Comparison of ENCODE assay signal across 11 cellular contexts in genomic region chr2:144513388-144514100, GRCh38. TPM values are rescaled to one million over a fixed set of nuclear protein-coding genes. Genes with fewer than 3 reads are reported as not detected.
DNase-seq lines count a peak whose midpoint lies in the region; ATAC-seq and TF ChIP-seq lines count a peak whose summit lies in the region.
"Had no signal": no experiment of that assay in that cellular context is flagged by ENCODE, and none has a peak within 500 bp of the region (broad histone marks: within the 10 kb centered on the region; RNA-seq: fewer than 3 reads in every experiment).

No MANE protein-coding gene starts in this region.

- peak overlapping the region; percentile 67 to 93 (median 86) for H3K27ac ChIP-seq in Peyer's patch
- no peak overlapping the region for H3K27ac ChIP-seq in neural progenitor cell

- H3K9ac ChIP-seq in neural progenitor cell: no peak overlapping the region

- H3K27me3 ChIP-seq in Peyer's patch (no peaks in the 10 kb centered on the region), neural progenitor cell (no peaks in the 10 kb centered on the region)

- H3K4me3 Mint-ChIP-seq in neural progenitor cell: peak overlapping the region; percentile 93
- H3K4me3 Mint-ChIP-seq: T-helper 1 cell treated with Interleukin-12 subunit alpha and Interleukin-12 subunit beta and Interleukin-4 antibody, amounts not matched to agents 30 μg/mL and 1 μg/mL, for 36 hours had no signal

- in situ Hi-C loops in ACHN (cut with HindIII; ENCODE audit: low pct_ligation_motif_present, low pct_unique_long_range_greater_than_20kb, low sequenced_read_pairs): no loop called here

- peak overlapping the region; percentile 96 for H3K4me2 ChIP-seq in neural progenitor cell

- peaks cover 73% of the 10 kb centered on the region for H3F3A ChIP-seq in neural progenitor cell (ENCODE audit: low read depth)

- TF ChIP-seq POLR2A in Peyer's patch (IDR thresholded peaks at IDR 0.05): no peak

- H3K9me3 ChIP-seq in Peyer's patch: no peaks in the 10 kb centered on the region
- H3K9me3 ChIP-seq in neural progenitor cell (ENCODE audit: low read depth): no peaks in the 10 kb centered on the region

- H3K4me1 ChIP-seq in Peyer's patch (peaks cover 0 to 11% (median 0%) of the 10 kb centered on the region in 4 donors), neural progenitor cell (peaks cover 68% of the 10 kb centered on the region)

- H3K79me2 ChIP-seq in neural progenitor cell (ENCODE audit: low read depth): peaks cover 100% of the 10 kb centered on the region

- H3K36me3 Mint-ChIP-seq in neural progenitor cell: peaks cover 8% of the 10 kb centered on the region

- H2AFZ ChIP-seq in neural progenitor cell (replicated peaks): no peak overlapping the region

- ATAC-seq in activated CD4-positive, CD25-positive, alpha-beta regulatory T cell treated with anti-CD3 and anti-CD28 coated beads, Interleukin-2, amount 50 U/mL, for 24 hours: no peak
- no peak for ATAC-seq in HG03280 (IDR thresholded peaks at IDR 0.05; ENCODE audit: unreplicated experiment)

- peaks cover 70% of the 10 kb centered on the region for H3K4me1 Mint-ChIP-seq in neural progenitor cell

- H3K36me3 ChIP-seq in Peyer's patch (no peaks in the 10 kb centered on the region), neural progenitor cell (no peaks in the 10 kb centered on the region)

- H3K9me3 Mint-ChIP-seq in neural progenitor cell: peaks cover 2% of the 10 kb centered on the region
- H3K9me3 Mint-ChIP-seq: T-helper 1 cell treated with Interleukin-12 subunit alpha and Interleukin-12 subunit beta and Interleukin-4 antibody, amounts not matched to agents 30 μg/mL and 1 μg/mL, for 36 hours had no signal

- peak overlapping the region; percentile 99 for H3K27ac Mint-ChIP-seq in neural progenitor cell
- H3K27ac Mint-ChIP-seq: T-helper 1 cell treated with Interleukin-12 subunit alpha and Interleukin-12 subunit beta and Interleukin-4 antibody, amounts not matched to agents 30 μg/mL and 1 μg/mL, for 36 hours had no signal

- no peak for TF ChIP-seq CTCF in Peyer's patch (IDR thresholded peaks at IDR 0.05)
- no peak for TF ChIP-seq CTCF in fibroblast of pulmonary artery (IDR thresholded peaks at IDR 0.05; ENCODE audit: low read length, missing control alignments)
- TF ChIP-seq CTCF in neural progenitor cell (IDR thresholded peaks at IDR 0.05): no peak

- H3K27me3 Mint-ChIP-seq in neural progenitor cell (ENCODE audit: insufficient read depth, low read depth): peaks cover 3% of the 10 kb centered on the region

- DNase-seq in ACHN (peak; percentile 87), Peyer's patch (no peak), fibroblast of pulmonary artery (ENCODE audit: low read depth) (peak; percentile 80), neural progenitor cell (ENCODE audit: low spot score) (peak; percentile 53), NCI-H2171 treated with DMSO at 0.1 percent for 48 hours (lab: John Stamatoyannopoulos, UW) (no peak), KG1 (lab: John Stamatoyannopoulos, UW) (no peak)
- DNase-seq: DMS79 treated with DMSO at 0.1 percent for 48 hours, midbrain had no signal

- H4K20me1 ChIP-seq in neural progenitor cell (ENCODE audit: low read depth): peaks cover 66% of the 10 kb centered on the region

- peak overlapping the region; percentile 2 to 59 (median 28) for H3K4me3 ChIP-seq in Peyer's patch
- peak overlapping the region; percentile 86 for H3K4me3 ChIP-seq in fibroblast of pulmonary artery (replicated peaks; ENCODE audit: low read depth, low read length)
- H3K4me3 ChIP-seq in neural progenitor cell: peak overlapping the region; percentile 75

RNA-seq across cellular contexts. Expression of gene ZEB2, which starts 6.4 kb away (rescaled TPM):
- total RNA-seq in Peyer's patch (100 to 1,000 TPM in 1 of 4 donors, 10 to 100 TPM in 3; 12.4 to 149 (median 29.9) TPM), neural progenitor cell (ENCODE audit: low replicate concordance) (72.9 and 106 TPM in 2 replicates)

Comparison
In these comparisons a context has a peak if more than half of its experiments do, and no peak if none do; other contexts are left out.
1. DNase-seq: peak in ACHN (single experiment), fibroblast of pulmonary artery (single experiment) and neural progenitor cell (single experiment); none in Peyer's patch (0 of 3), NCI-H2171 treated with DMSO at 0.1 percent for 48 hours (single experiment) and KG1 (single experiment).
2. H3K4me3 ChIP-seq: peak in every context shown above with its lines; median percentile 86 in fibroblast of pulmonary artery; 75 in neural progenitor cell; 28 in Peyer's patch.